ENCODE assay signal across 1 cellular context in genomic region chr3:51709675-51710074, GRCh38.
TF ChIP-seq lines count a peak whose summit lies in the region.

No MANE protein-coding gene starts in this region.

TF ChIP-seq in IMR-90, 13 proteins besides CTCF, POLR2A, EP300 and RAD21 (continued from another document):
- TF ChIP-seq, protein P1, sequence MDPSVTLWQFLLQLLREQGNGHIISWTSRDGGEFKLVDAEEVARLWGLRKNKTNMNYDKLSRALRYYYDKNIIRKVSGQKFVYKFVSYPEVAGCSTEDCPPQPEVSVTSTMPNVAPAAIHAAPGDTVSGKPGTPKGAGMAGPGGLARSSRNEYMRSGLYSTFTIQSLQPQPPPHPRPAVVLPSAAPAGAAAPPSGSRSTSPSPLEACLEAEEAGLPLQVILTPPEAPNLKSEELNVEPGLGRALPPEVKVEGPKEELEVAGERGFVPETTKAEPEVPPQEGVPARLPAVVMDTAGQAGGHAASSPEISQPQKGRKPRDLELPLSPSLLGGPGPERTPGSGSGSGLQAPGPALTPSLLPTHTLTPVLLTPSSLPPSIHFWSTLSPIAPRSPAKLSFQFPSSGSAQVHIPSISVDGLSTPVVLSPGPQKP (IDR thresholded peaks at IDR 0.05; ENCODE audit: borderline replicate concordance, low read depth, low read length): no peak
TF ChIP-seq in IMR-90: peak in this region for 0.
